Comparison of ENCODE assay signal across 1 cellular context in genomic region chr17:69434164-69434579, GRCh38.
TF ChIP-seq lines count a peak whose summit lies in the region.

No MANE protein-coding gene starts in this region.

TF ChIP-seq in WTC11, 78 proteins besides CTCF, POLR2A, EP300 and RAD21 (continued from another document):
- no peak for TF ChIP-seq ARID4B (CRISPR knock-in tag; IDR thresholded peaks at IDR 0.05; ENCODE audit: borderline replicate concordance)
TF ChIP-seq in WTC11: peak in this region for 0.
